Comparison of ENCODE assay signal across 2 cellular contexts in genomic region chr2:179546656-179547055, GRCh38.
TF ChIP-seq lines count a peak whose summit lies in the region.

No MANE protein-coding gene starts in this region.

TF ChIP-seq in HepG2, 621 proteins besides CTCF, POLR2A, EP300 and RAD21:
- TF ChIP-seq ZNF326 (CRISPR knock-in tag; IDR thresholded peaks at IDR 0.05; ENCODE audit: borderline replicate concordance), result no peak
- 0 out of 2 replicates have a peak, but pooled peaks have one; percentile 44 for TF ChIP-seq FOXO4 (CRISPR knock-in tag; conservative IDR thresholded peaks at IDR 0.05)

TF ChIP-seq in H1, 55 proteins besides CTCF, POLR2A, EP300 and RAD21:
- TF ChIP-seq SIX5 (IDR thresholded peaks at IDR 0.05; ENCODE audit: low read depth, low read length) (no peak), POLR2AphosphoS5 (IDR thresholded peaks at IDR 0.05; ENCODE audit: low read depth, low read length) (no peak), PHF8 (conservative IDR thresholded peaks at IDR 0.05; ENCODE audit: low read depth, low read length) (no peak), MAFK (IDR thresholded peaks at IDR 0.05; ENCODE audit: low read depth, low read length) (no peak)
